15 cellular contexts compared by ENCODE assay signal in the genomic region with DNA sequence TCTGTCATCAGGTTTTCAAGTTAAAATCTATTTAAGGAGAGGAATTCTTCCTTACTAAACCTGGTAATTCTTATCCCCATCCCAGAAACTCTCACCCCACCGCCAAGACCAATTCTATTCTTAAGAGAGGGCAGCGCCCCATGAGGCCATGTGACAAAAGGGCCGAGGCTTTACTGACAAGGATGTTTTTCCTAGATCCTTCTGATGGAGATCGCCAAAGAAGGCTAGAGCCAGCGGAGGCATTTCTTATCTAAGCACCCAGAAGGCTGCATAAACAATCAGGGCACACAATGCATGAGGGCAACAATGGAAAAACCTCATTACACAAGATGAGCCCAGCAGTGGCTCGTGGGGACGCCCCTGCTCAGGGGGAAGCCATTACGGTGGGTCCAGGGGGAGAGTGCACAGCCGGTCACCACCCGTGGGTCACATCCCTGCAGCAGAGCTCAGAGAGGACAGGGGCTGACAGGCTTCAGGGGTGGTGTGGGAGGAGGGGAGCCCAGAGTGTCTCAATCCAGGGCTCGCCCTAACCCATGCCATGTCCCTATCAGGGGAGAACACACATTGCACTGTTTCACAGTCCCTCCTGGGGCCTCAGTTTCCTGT.
DNase-seq lines count a peak whose midpoint lies in the region; ATAC-seq and TF ChIP-seq lines count a peak whose summit lies in the region.
"Had no signal": no experiment of that assay in that cellular context is flagged by ENCODE, and none has a peak within 500 bp of the region (broad histone marks: within the 10 kb centered on the region; RNA-seq: fewer than 3 reads in every experiment).

No MANE protein-coding gene starts in this region.

- H3K27ac ChIP-seq in BLaER1 (0 out of 2 replicates have a peak overlapping the region, but pooled peaks have one; percentile 6), neuronal stem cell (replicated peaks; ENCODE audit: low read length) (no peak overlapping the region)
- H3K27ac ChIP-seq: SJSA1 had no signal

- H2AFZ ChIP-seq in neuronal stem cell (ENCODE audit: low read length), result peak overlapping the region; percentile 8

- H3K4me1 ChIP-seq in BLaER1, result peaks cover 20% of the 10 kb centered on the region
- peaks cover 23 to 37% of the 10 kb centered on the region in 2 donors for H3K4me1 ChIP-seq in neuronal stem cell (ENCODE audit: control insufficient read depth in 2 of 2, insufficient read depth in 1 of 2, low read depth in 1 of 2, low read length in 2 of 2)

- no peak overlapping the region for H3K4me3 Mint-ChIP-seq in chondrocyte (ENCODE audit: unreplicated experiment)
- H3K4me3 Mint-ChIP-seq: activated CD4-positive, alpha-beta T cell treated with anti-CD3 and anti-CD28 coated beads, Interleukin-2, amount 10 ng/mL, durations not matched to agents 24 days and 14 days; CD14-positive monocyte; mesothelial cell of epicardium had no signal

- H2BK15ac ChIP-seq in neuronal stem cell (ENCODE audit: low read length), result peak overlapping the region; percentile 3

- H3K36me3 Mint-ChIP-seq in chondrocyte (ENCODE audit: low read depth), result peaks cover 11% of the 10 kb centered on the region

- H3K9me3 ChIP-seq in BLaER1 (no peaks in the 10 kb centered on the region), neuronal stem cell (replicated peaks in 1 of 2; ENCODE audit: control insufficient read depth in 2 of 2, insufficient read depth in 1 of 2, low read depth in 1 of 2, low read length in 2 of 2) (peaks cover 0 to 4% of the 10 kb centered on the region in 2 donors)
- H3K9me3 ChIP-seq: SJSA1 had no signal

- DNase-seq in HUDEP-2 (lab: John Stamatoyannopoulos, UW; ENCODE audit: unreplicated experiment in 76 of 76) (peak in 42 of 76 experiments; percentile 7 to 71 (median 30)), chondrocyte (ENCODE audit: low spot score) (peak; percentile 57), neuronal stem cell (ENCODE audit: low spot score) (no peak), GM19240 (ENCODE audit: insufficient read length, low spot score) (no peak), hippocampal formation (lab: John Stamatoyannopoulos, UW) (no peak)
- DNase-seq: effector memory CD8-positive, alpha-beta T cell; NCI-H1105; NCI-H510A had no signal

- H4K20me1 ChIP-seq in BLaER1, result peaks cover 26% of the 10 kb centered on the region

- H3K36me3 ChIP-seq in BLaER1 (peaks cover 41% of the 10 kb centered on the region), neuronal stem cell (replicated peaks in 1 of 2; ENCODE audit: control insufficient read depth in 2 of 2, insufficient read depth in 2 of 2, low read length in 2 of 2) (peaks cover 12 to 21% of the 10 kb centered on the region in 2 donors)

- H3K27me3 ChIP-seq in BLaER1, result no peaks in the 10 kb centered on the region
- H3K27me3 ChIP-seq in neuronal stem cell (ENCODE audit: control insufficient read depth in 3 of 3, insufficient read depth in 3 of 3, low read depth in 1 of 3, low read length in 3 of 3), result peaks cover 0 to 3% (median 0%) of the 10 kb centered on the region in 3 experiments
- H3K27me3 ChIP-seq: SJSA1 had no signal

- no peaks in the 10 kb centered on the region for H3K9me3 Mint-ChIP-seq in chondrocyte (ENCODE audit: low read depth)
- H3K9me3 Mint-ChIP-seq: activated CD4-positive, alpha-beta T cell treated with anti-CD3 and anti-CD28 coated beads, Interleukin-2, amount 10 ng/mL, durations not matched to agents 24 days and 14 days; CD14-positive monocyte; effector memory CD8-positive, alpha-beta T cell; mesothelial cell of epicardium had no signal

- H3K9ac ChIP-seq in BLaER1, result no peak overlapping the region
- no peak overlapping the region for H3K9ac ChIP-seq in neuronal stem cell (ENCODE audit: low read depth, low read length, poor library complexity)

- no peak overlapping the region for H2AK5ac ChIP-seq in neuronal stem cell (ENCODE audit: low read depth, low read length)

- no peak overlapping the region for H4K91ac ChIP-seq in neuronal stem cell (ENCODE audit: low read depth, low read length, poor library complexity)

- H2BK12ac ChIP-seq in neuronal stem cell (ENCODE audit: low read length), result no peak overlapping the region

- no peak overlapping the region for H3K27ac Mint-ChIP-seq in chondrocyte (ENCODE audit: unreplicated experiment)
- H3K27ac Mint-ChIP-seq: effector memory CD8-positive, alpha-beta T cell; mesothelial cell of epicardium had no signal

- no peaks in the 10 kb centered on the region for H3K79me1 ChIP-seq in neuronal stem cell (ENCODE audit: low read depth, low read length)

- no peak overlapping the region for H3K23ac ChIP-seq in neuronal stem cell (ENCODE audit: low read depth, low read length, poor library complexity)

- no peak overlapping the region; the same call in 1 of the 2 replicates for H3K4me2 ChIP-seq in BLaER1
- no peak overlapping the region for H3K4me2 ChIP-seq in neuronal stem cell (ENCODE audit: insufficient read depth, low read length, poor library complexity, severe bottlenecking)

- no peak for TF ChIP-seq CTCF in chondrocyte (IDR thresholded peaks at IDR 0.05)

- H3K4ac ChIP-seq in neuronal stem cell (ENCODE audit: low read length), result no peak overlapping the region

- WGBS in neuronal stem cell (ENCODE audit: extremely low coverage in 2 of 2, insufficient read length in 2 of 2, insufficient replicate concordance in 1 of 2), 2 donors, result no CpG with 5 or more reads among the region's 11 CpGs

- peak overlapping the region; percentile 73 for H3K18ac ChIP-seq in neuronal stem cell (ENCODE audit: low read length)

- H3K4me3 ChIP-seq in BLaER1, result no peak overlapping the region
- H3K4me3 ChIP-seq in neuronal stem cell (ENCODE audit: low read length in 2 of 2), result no peak overlapping the region
- H3K4me3 ChIP-seq: SJSA1 had no signal

- ATAC-seq in HG03159 (IDR thresholded peaks at IDR 0.05; ENCODE audit: unreplicated experiment) (no peak), GM21447 (IDR thresholded peaks at IDR 0.05; ENCODE audit: unreplicated experiment) (no peak)
- ATAC-seq: effector memory CD8-positive, alpha-beta T cell had no signal

- H2BK5ac ChIP-seq in neuronal stem cell (ENCODE audit: low read length), result peak overlapping the region; percentile 4

- H2BK120ac ChIP-seq in neuronal stem cell (ENCODE audit: low read depth, low read length), result no peak overlapping the region

- no peaks in the 10 kb centered on the region for H3K27me3 Mint-ChIP-seq in chondrocyte (ENCODE audit: low read depth)
- H3K27me3 Mint-ChIP-seq: activated CD4-positive, alpha-beta T cell treated with anti-CD3 and anti-CD28 coated beads, Interleukin-2, amount 10 ng/mL, durations not matched to agents 24 days and 14 days; effector memory CD8-positive, alpha-beta T cell had no signal

- H4K8ac ChIP-seq in neuronal stem cell (ENCODE audit: low read depth, low read length), result no peak overlapping the region

- H3K4me1 Mint-ChIP-seq in chondrocyte (ENCODE audit: low read depth), result peaks cover 30% of the 10 kb centered on the region

- H3K14ac ChIP-seq in neuronal stem cell (ENCODE audit: low read length), result no peak overlapping the region

Comparison
In these comparisons a context has a peak if more than half of its experiments do, and no peak if none do; other contexts are left out.
1. DNase-seq: peak in HUDEP-2 (42 of 76) and chondrocyte (single experiment); none in neuronal stem cell (single experiment), GM19240 (single experiment) and hippocampal formation (0 of 2).